ENCODE assay signal across 26 cellular contexts in the genomic region with DNA sequence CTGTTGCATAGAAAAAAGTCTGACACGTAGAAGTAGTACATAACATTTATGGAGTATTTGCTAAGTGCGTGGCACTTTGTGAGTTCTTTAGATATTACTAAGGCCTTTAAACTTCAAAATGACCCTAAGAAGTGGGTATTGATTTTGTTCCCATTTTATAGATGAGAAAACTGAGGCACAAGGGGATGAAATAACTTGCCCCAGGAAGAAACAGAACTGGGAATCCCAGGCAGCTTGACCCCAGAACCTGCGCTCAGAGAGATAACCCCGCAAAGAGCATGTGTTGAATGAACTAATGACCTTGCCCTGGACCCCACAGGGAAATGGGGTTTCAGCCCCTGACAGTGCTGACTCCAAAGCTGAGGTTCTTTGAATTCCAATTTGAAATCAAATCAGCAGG. TPM values are rescaled to one million over a fixed set of nuclear protein-coding genes. Genes with fewer than 3 reads are reported as not detected.
DNase-seq lines count a peak whose midpoint lies in the region; ATAC-seq, FAIRE-seq and TF ChIP-seq lines count a peak whose summit lies in the region.
"Had no signal": no experiment of that assay in that cellular context is flagged by ENCODE, and none has a peak within 500 bp of the region (broad histone marks: within the 10 kb centered on the region; RNA-seq: fewer than 3 reads in every experiment).

No MANE protein-coding gene starts in this region.

- TF ChIP-seq RAD21 in HepG2 (CRISPR knock-in tag; IDR thresholded peaks at IDR 0.05): no peak

- CTCF ChIA-PET in HepG2 (lab: Yijun Ruan, JAX; ENCODE audit: low intra/inter-chr PET ratio, low total read pairs): no interaction called here
- CTCF ChIA-PET in HEK293T (lab: Yijun Ruan, JAX): no interaction called here

- H3K9ac ChIP-seq in HepG2 (ENCODE audit: insufficient read depth, low read depth, low read length): no peak overlapping the region
- H3K9ac ChIP-seq: BLaER1 treated with 17β-estradiol and CSF1 and Interleukin-3, amounts not matched to agents 10 nM and 100 nM had no signal

- H3K4me3 ChIP-seq in HepG2 (replicated peaks in 1 of 3; ENCODE audit: insufficient read depth in 1 of 3, low read depth in 2 of 3, low read length in 3 of 3): no peak overlapping the region
- no peak overlapping the region for H3K4me3 ChIP-seq in right lobe of liver
- H3K4me3 ChIP-seq in mesodermal cell (ENCODE audit: extremely low read depth, insufficient read depth, low read length, poor library complexity, severe bottlenecking): no peak overlapping the region
- H3K4me3 ChIP-seq in thyroid gland (replicated peaks in 1 of 3): no peak overlapping the region
- H3K4me3 ChIP-seq: BLaER1 treated with 17β-estradiol and CSF1 and Interleukin-3, amounts not matched to agents 10 nM and 100 nM; GM12878 had no signal

- ATAC-seq in HepG2: no peak
- no peak for ATAC-seq in right lobe of liver
- no peak for ATAC-seq in GM19463 (IDR thresholded peaks at IDR 0.05; ENCODE audit: unreplicated experiment)
- ATAC-seq: GM12878 had no signal

- BruUV-seq in HepG2 (replicated peaks; lab: Mats Ljungman, UMichigan): no TSS peak

- no peak overlapping the region for H3K4me2 ChIP-seq in HepG2 (ENCODE audit: low read depth, low read length)
- H3K4me2 ChIP-seq: BLaER1 treated with 17β-estradiol and CSF1 and Interleukin-3, amounts not matched to agents 10 nM and 100 nM had no signal

- H3K27ac Mint-ChIP-seq in brain (peak overlapping the region in 3 of 5 experiments; percentile 24 to 90 (median 87)), progenitor cell of endocrine pancreas (peak overlapping the region; percentile 52)
- H3K27ac Mint-ChIP-seq: CD14-positive monocyte; CD4-positive, alpha-beta T cell; CD8-positive, alpha-beta memory T cell had no signal

- DNase-seq in HepG2 (ENCODE audit: low spot score) (no peak), right lobe of liver (no peak), progenitor cell of endocrine pancreas (ENCODE audit: low spot score, unreplicated experiment) (no peak), HEK293T (ENCODE audit: extremely low spot score) (no peak), thyroid gland (no peak)
- DNase-seq: ACHN; AML-193; BE2C; CD4-positive, alpha-beta T cell; CD8-positive, alpha-beta memory T cell; DMS 273 treated with DMSO at 0.1 percent for 48 hours; DMS79; EL; GDM1; GOT3; H7; HCEC 1CT had no signal

- no peaks in the 10 kb centered on the region for H3K36me3 Mint-ChIP-seq in brain
- H3K36me3 Mint-ChIP-seq in progenitor cell of endocrine pancreas (ENCODE audit: insufficient read depth): no peaks in the 10 kb centered on the region
- H3K36me3 Mint-ChIP-seq: CD14-positive monocyte; CD8-positive, alpha-beta memory T cell had no signal

- H3K27me3 ChIP-seq in HepG2 (ENCODE audit: control insufficient read depth in 1 of 2, insufficient read depth in 2 of 2, low read length in 2 of 2) (peaks cover 0 to 16% of the 10 kb centered on the region in 2 experiments; a peak in 4 of 5 replicates), right lobe of liver (no peaks in the 10 kb centered on the region), thyroid gland (no peaks in the 10 kb centered on the region)
- H3K27me3 ChIP-seq: BE2C; BLaER1 treated with 17β-estradiol and CSF1 and Interleukin-3, amounts not matched to agents 10 nM and 100 nM had no signal

- intact Hi-C loops in HepG2 (cut with micrococcal nuclease; ENCODE audit: unreplicated experiment): no loop called here
- intact Hi-C loops in right lobe of liver (cut with DNase I): no loop called here
- intact Hi-C loops in thyroid gland (cut with DNase I): no loop called here

- H3K9me3 Mint-ChIP-seq in brain (peaks cover 0 to 4% (median 0%) of the 10 kb centered on the region in 5 experiments), progenitor cell of endocrine pancreas (ENCODE audit: low read depth) (peaks cover 3% of the 10 kb centered on the region)
- H3K9me3 Mint-ChIP-seq: CD14-positive monocyte; CD4-positive, alpha-beta T cell; CD8-positive, alpha-beta memory T cell had no signal

- POLR2A ChIA-PET in HepG2 (lab: Yijun Ruan, JAX): no interaction called here
- POLR2A ChIA-PET in HEK293T (lab: Yijun Ruan, JAX): no interaction called here

- H3K36me3 ChIP-seq in HepG2 (replicated peaks in 1 of 2; ENCODE audit: control insufficient read depth in 1 of 2, insufficient read depth in 2 of 2, low read length in 2 of 2): no peaks in the 10 kb centered on the region
- H3K36me3 ChIP-seq in right lobe of liver: no peaks in the 10 kb centered on the region
- H3K36me3 ChIP-seq in mesodermal cell (ENCODE audit: control insufficient read depth, insufficient read depth, low read length): no peaks in the 10 kb centered on the region
- H3K36me3 ChIP-seq in thyroid gland: no peaks in the 10 kb centered on the region
- H3K36me3 ChIP-seq: BE2C; BLaER1 treated with 17β-estradiol and CSF1 and Interleukin-3, amounts not matched to agents 10 nM and 100 nM had no signal

- 78% methylated on average over 3 of the region's 4 CpGs for WGBS in HepG2 (ENCODE audit: low lambda C conversion rate)
- 97% methylated on average over 2 of the region's 4 CpGs for WGBS in right lobe of liver (ENCODE audit: insufficient coverage, low coverage, low lambda C conversion rate, missing lambda C conversion rate)
- 89 to 100% methylated on average over 2 to 4 of the region's 4 CpGs for WGBS in mesodermal cell (ENCODE audit: insufficient coverage in 2 of 2), 2 experiments
- 91 to 95% methylated on average over 4 of the region's 4 CpGs for WGBS in thyroid gland, 2 donors

- H3K27me3 Mint-ChIP-seq in brain (peaks cover 4% of the 10 kb centered on the region), progenitor cell of endocrine pancreas (no peaks in the 10 kb centered on the region)

- no peak for TF ChIP-seq POLR2A in HepG2 (IDR thresholded peaks at IDR 0.05; ENCODE audit: insufficient read depth in 1 of 2, low read depth in 2 of 2, low read length in 2 of 2)
- TF ChIP-seq POLR2A in right lobe of liver (IDR thresholded peaks at IDR 0.05): no peak
- no peak for TF ChIP-seq POLR2A in thyroid gland (IDR thresholded peaks at IDR 0.05)

- peaks cover 87% of the 10 kb centered on the region for H3K4me1 Mint-ChIP-seq in brain
- H3K4me1 Mint-ChIP-seq in progenitor cell of endocrine pancreas (ENCODE audit: low read depth): peaks cover 53% of the 10 kb centered on the region
- H3K4me1 Mint-ChIP-seq: CD14-positive monocyte; CD8-positive, alpha-beta memory T cell had no signal

- no peak overlapping the region for H3K4me3 Mint-ChIP-seq in brain
- no peak overlapping the region for H3K4me3 Mint-ChIP-seq in progenitor cell of endocrine pancreas (ENCODE audit: low read depth)
- H3K4me3 Mint-ChIP-seq: CD14-positive monocyte; CD4-positive, alpha-beta T cell; CD8-positive, alpha-beta memory T cell had no signal

- H3K27ac ChIP-seq in HepG2 (ENCODE audit: extremely low read length, insufficient read depth, low read length) (no peak overlapping the region), right lobe of liver (no peak overlapping the region), mesodermal cell (ENCODE audit: low read depth, low read length, severe bottlenecking) (peak overlapping the region; percentile 71), thyroid gland (no peak overlapping the region)
- H3K27ac ChIP-seq: 22Rv1; BLaER1 treated with 17β-estradiol and CSF1 and Interleukin-3, amounts not matched to agents 10 nM and 100 nM had no signal

- peaks cover 14% of the 10 kb centered on the region for H3K4me1 ChIP-seq in HepG2 (ENCODE audit: insufficient read depth, low read length)
- peaks cover 0 to 6% (median 0%) of the 10 kb centered on the region in 4 donors for H3K4me1 ChIP-seq in right lobe of liver
- no peaks in the 10 kb centered on the region for H3K4me1 ChIP-seq in mesodermal cell (ENCODE audit: control insufficient read depth, insufficient read depth, low read length, poor library complexity, severe bottlenecking)
- peaks cover 0 to 5% of the 10 kb centered on the region in 2 donors for H3K4me1 ChIP-seq in thyroid gland
- H3K4me1 ChIP-seq: BE2C had no signal

- H3K9me3 ChIP-seq in HepG2 (ENCODE audit: low read length) (no peaks in the 10 kb centered on the region), right lobe of liver (no peaks in the 10 kb centered on the region), mesodermal cell (ENCODE audit: control insufficient read depth, low read length) (no peaks in the 10 kb centered on the region), thyroid gland (no peaks in the 10 kb centered on the region)
- H3K9me3 ChIP-seq: BE2C; BLaER1 treated with 17β-estradiol and CSF1 and Interleukin-3, amounts not matched to agents 10 nM and 100 nM had no signal

- H2AFZ ChIP-seq in HepG2 (ENCODE audit: low read length): no peak overlapping the region

- no peaks in the 10 kb centered on the region for H4K20me1 ChIP-seq in HepG2 (ENCODE audit: insufficient read depth, low read length)
- H4K20me1 ChIP-seq: BLaER1 treated with 17β-estradiol and CSF1 and Interleukin-3, amounts not matched to agents 10 nM and 100 nM had no signal

- FAIRE-seq in HepG2 (lab: Jason Lieb, UNC): no peak
- FAIRE-seq: A204.1, D721Med, GM12878 had no signal

- in situ Hi-C loops in HepG2 (cut with HindIII; ENCODE audit: extremely low pct_ligation_motif_present, low pct_unique_long_range_greater_than_20kb): no loop called here

- TF ChIP-seq EP300 in HepG2 (IDR thresholded peaks at IDR 0.05; ENCODE audit: low read depth in 2 of 2, low read length in 2 of 2) (no peak), HepG2 (CRISPR knock-in tag; IDR thresholded peaks at IDR 0.05; ENCODE audit: borderline replicate concordance) (no peak)

- no peaks in the 10 kb centered on the region for H3K79me2 ChIP-seq in HepG2 (ENCODE audit: insufficient read depth, low read length)

- TF ChIP-seq CTCF in HepG2 (CRISPR knock-in tag; IDR thresholded peaks at IDR 0.05) (no peak), right lobe of liver (IDR thresholded peaks at IDR 0.05) (no peak), brain (conservative IDR thresholded peaks at IDR 0.05) (no peak), progenitor cell of endocrine pancreas (IDR thresholded peaks at IDR 0.05; ENCODE audit: unreplicated experiment) (no peak), thyroid gland (IDR thresholded peaks at IDR 0.05) (no peak)

RNA-seq across cellular contexts. Expression of gene CCDC174, which starts 30.5 kb away (rescaled TPM):
- total RNA-seq in HepG2 (2016; rRNA removed; fragmentation: Illumina TruSeq; extraction: Trizol) (11.0 and 12.4 TPM in 2 replicates), right lobe of liver (10 to 100 TPM in 3 of 6 experiments, 1 to 10 TPM in 3; 7.5 to 11.7 (median 10.6) TPM), progenitor cell of endocrine pancreas (25.7 and 25.8 TPM in 2 replicates), thyroid gland (10 to 100 TPM; 21.2 to 30.1 (median 25.5) TPM)
- 1.1 and 1.3 TPM in 2 replicates for total RNA-seq in HepG2 (2016; cell fraction: cytosol; rRNA removed; fragmentation: Illumina TruSeq; extraction: Trizol; ENCODE audit: low read depth)
- 10.0 and 11.0 TPM in 2 replicates for total RNA-seq in HepG2 (2016; cell fraction: insoluble cytoplasmic fraction; rRNA removed; fragmentation: Illumina TruSeq; extraction: Trizol)
- total RNA-seq in HepG2 (2016; cell fraction: membrane; rRNA removed; fragmentation: Illumina TruSeq; extraction: Trizol): 2.5 and 2.8 TPM in 2 replicates
- 18.2 and 18.6 TPM in 2 replicates for total RNA-seq in HepG2 (2016; cell fraction: nucleus; rRNA removed; fragmentation: Illumina TruSeq; extraction: Trizol)
- polyA plus RNA-seq in HepG2 (2011; rRNA removed) (4.5 and 5.4 TPM in 2 replicates), brain (ENCODE audit: insufficient read depth, low read depth, low replicate concordance) (6.0 TPM)
- polyA plus RNA-seq in HepG2 (2011; cell fraction: cytosol; rRNA removed): 2.7 and 3.4 TPM in 2 replicates
- polyA plus RNA-seq in HepG2 (2011; cell fraction: nucleus; rRNA removed): 11.4 and 15.7 TPM in 2 replicates
- polyA plus RNA-seq in HepG2 (2012): 10.8 and 13.5 TPM in 2 replicates
- 1.2 and 1.6 TPM in 2 replicates for polyA plus RNA-seq in HepG2 (2016; cell fraction: cytosol; fragmentation: Illumina TruSeq; extraction: Trizol; ENCODE audit: low read depth)
- polyA plus RNA-seq in HepG2 (2016; cell fraction: insoluble cytoplasmic fraction; fragmentation: Illumina TruSeq; extraction: Trizol; ENCODE audit: low read depth): 15.5 and 17.8 TPM in 2 replicates
- 2.6 and 3.0 TPM in 2 replicates for polyA plus RNA-seq in HepG2 (2016; cell fraction: membrane; fragmentation: Illumina TruSeq; extraction: Trizol; ENCODE audit: low read depth)
- polyA plus RNA-seq in HepG2 (2016; cell fraction: nucleus; fragmentation: Illumina TruSeq; extraction: Trizol; ENCODE audit: insufficient read depth, low read depth): 21.4 and 21.8 TPM in 2 replicates
- 4.1 and 5.1 TPM in 2 replicates for polyA minus RNA-seq in HepG2 (2011; rRNA and poly(A)+ RNA removed; ENCODE audit: low replicate concordance)
- 3.6 and 4.7 TPM in 2 replicates for polyA minus RNA-seq in HepG2 (2011; cell fraction: cytosol; rRNA and poly(A)+ RNA removed)
- 20.6 and 21.2 TPM in 2 replicates for polyA minus RNA-seq in HepG2 (2011; cell fraction: nucleus; rRNA and poly(A)+ RNA removed)
- 18.1 TPM for polyA plus RNA-seq in mesodermal cell (2013, experiment 1 of 2)
- 19.7 TPM for polyA plus RNA-seq in mesodermal cell (2013, experiment 2 of 2)

RNA-seq across cellular contexts. Expression of gene C3orf20, which starts 53.8 kb away (rescaled TPM):
- total RNA-seq in HepG2 (2016; rRNA removed; fragmentation: Illumina TruSeq; extraction: Trizol) (0.04 TPM in 1 of 2 replicates, not detected in the other), right lobe of liver (under 1 TPM in 2 of 6 experiments, not detected in 4; 0.09 to 0.11 TPM), progenitor cell of endocrine pancreas (0.13 and 0.19 TPM in 2 replicates), thyroid gland (under 1 TPM in 1 of 4 donors, not detected in 3; 0.29 TPM)
- not detected in 2 replicates for total RNA-seq in HepG2 (2016; cell fraction: cytosol; rRNA removed; fragmentation: Illumina TruSeq; extraction: Trizol; ENCODE audit: low read depth)
- total RNA-seq in HepG2 (2016; cell fraction: insoluble cytoplasmic fraction; rRNA removed; fragmentation: Illumina TruSeq; extraction: Trizol): 0.09 TPM in 1 of 2 replicates, not detected in the other
- not detected in 2 replicates for total RNA-seq in HepG2 (2016; cell fraction: membrane; rRNA removed; fragmentation: Illumina TruSeq; extraction: Trizol)
- total RNA-seq in HepG2 (2016; cell fraction: nucleus; rRNA removed; fragmentation: Illumina TruSeq; extraction: Trizol): 0.16 and 0.22 TPM in 2 replicates
- polyA plus RNA-seq in HepG2 (2011; rRNA removed) (0.03 and 0.08 TPM in 2 replicates), brain (ENCODE audit: insufficient read depth, low read depth, low replicate concordance) (not detected)
- polyA plus RNA-seq in HepG2 (2011; cell fraction: cytosol; rRNA removed): 0.10 TPM in 1 of 2 replicates, not detected in the other
- 0.26 and 0.47 TPM in 2 replicates for polyA plus RNA-seq in HepG2 (2011; cell fraction: nucleus; rRNA removed)
- polyA plus RNA-seq in HepG2 (2012): 0.05 and 0.17 TPM in 2 replicates
- not detected in 2 replicates for polyA plus RNA-seq in HepG2 (2016; cell fraction: cytosol; fragmentation: Illumina TruSeq; extraction: Trizol; ENCODE audit: low read depth)
- not detected in 2 replicates for polyA plus RNA-seq in HepG2 (2016; cell fraction: insoluble cytoplasmic fraction; fragmentation: Illumina TruSeq; extraction: Trizol; ENCODE audit: low read depth)
- not detected in 2 replicates for polyA plus RNA-seq in HepG2 (2016; cell fraction: membrane; fragmentation: Illumina TruSeq; extraction: Trizol; ENCODE audit: low read depth)
- 0.15 and 0.16 TPM in 2 replicates for polyA plus RNA-seq in HepG2 (2016; cell fraction: nucleus; fragmentation: Illumina TruSeq; extraction: Trizol; ENCODE audit: insufficient read depth, low read depth)
- polyA minus RNA-seq in HepG2 (2011; rRNA and poly(A)+ RNA removed; ENCODE audit: low replicate concordance): 0.12 TPM in 1 of 2 replicates, not detected in the other
- polyA minus RNA-seq in HepG2 (2011; cell fraction: cytosol; rRNA and poly(A)+ RNA removed): not detected in 2 replicates
- 0.37 and 0.52 TPM in 2 replicates for polyA minus RNA-seq in HepG2 (2011; cell fraction: nucleus; rRNA and poly(A)+ RNA removed)
- polyA plus RNA-seq in mesodermal cell (2013, experiment 1 of 2): not detected
- polyA plus RNA-seq in mesodermal cell (2013, experiment 2 of 2): not detected
- polyA plus RNA-seq: CD14-positive monocyte; CD8-positive, alpha-beta memory T cell had no signal
